In genomic region chr21:43859747-43860214, GRCh38 we compare ENCODE assay signal across 1 cellular context.
TF ChIP-seq lines count a peak whose summit lies in the region.

No MANE protein-coding gene starts in this region.

TF ChIP-seq in K562, 482 proteins besides CTCF, POLR2A, EP300 and RAD21 (continued from another document and continues in another):
- no peak for TF ChIP-seq CEBPZ (IDR thresholded peaks at IDR 0.05; ENCODE audit: borderline replicate concordance, low read depth, low read length)
- TF ChIP-seq MTF1 (CRISPR knock-in tag; IDR thresholded peaks at IDR 0.05; ENCODE audit: borderline replicate concordance): 0 out of 2 replicates have a peak, but pooled peaks have one; percentile 45
- TF ChIP-seq, protein P1, sequence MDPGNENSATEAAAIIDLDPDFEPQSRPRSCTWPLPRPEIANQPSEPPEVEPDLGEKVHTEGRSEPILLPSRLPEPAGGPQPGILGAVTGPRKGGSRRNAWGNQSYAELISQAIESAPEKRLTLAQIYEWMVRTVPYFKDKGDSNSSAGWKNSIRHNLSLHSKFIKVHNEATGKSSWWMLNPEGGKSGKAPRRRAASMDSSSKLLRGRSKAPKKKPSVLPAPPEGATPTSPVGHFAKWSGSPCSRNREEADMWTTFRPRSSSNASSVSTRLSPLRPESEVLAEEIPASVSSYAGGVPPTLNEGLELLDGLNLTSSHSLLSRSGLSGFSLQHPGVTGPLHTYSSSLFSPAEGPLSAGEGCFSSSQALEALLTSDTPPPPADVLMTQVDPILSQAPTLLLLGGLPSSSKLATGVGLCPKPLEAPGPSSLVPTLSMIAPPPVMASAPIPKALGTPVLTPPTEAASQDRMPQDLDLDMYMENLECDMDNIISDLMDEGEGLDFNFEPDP (CRISPR knock-in tag; IDR thresholded peaks at IDR 0.05): peak; percentile 20; the same call in 1 of the 2 replicates
- TF ChIP-seq, protein P2, sequence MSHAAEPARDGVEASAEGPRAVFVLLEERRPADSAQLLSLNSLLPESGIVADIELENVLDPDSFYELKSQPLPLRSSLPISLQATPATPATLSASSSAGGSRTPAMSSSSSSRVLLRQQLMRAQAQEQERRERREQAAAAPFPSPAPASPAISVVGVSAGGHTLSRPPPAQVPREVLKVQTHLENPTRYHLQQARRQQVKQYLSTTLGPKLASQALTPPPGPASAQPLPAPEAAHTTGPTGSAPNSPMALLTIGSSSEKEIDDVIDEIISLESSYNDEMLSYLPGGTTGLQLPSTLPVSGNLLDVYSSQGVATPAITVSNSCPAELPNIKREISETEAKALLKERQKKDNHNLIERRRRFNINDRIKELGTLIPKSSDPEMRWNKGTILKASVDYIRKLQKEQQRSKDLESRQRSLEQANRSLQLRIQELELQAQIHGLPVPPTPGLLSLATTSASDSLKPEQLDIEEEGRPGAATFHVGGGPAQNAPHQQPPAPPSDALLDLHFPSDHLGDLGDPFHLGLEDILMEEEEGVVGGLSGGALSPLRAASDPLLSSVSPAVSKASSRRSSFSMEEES (CRISPR knock-in tag; IDR thresholded peaks at IDR 0.05): no peak
- TF ChIP-seq ZNF77 (CRISPR knock-in tag; IDR thresholded peaks at IDR 0.05): no peak
- no peak for TF ChIP-seq L3MBTL2 (IDR thresholded peaks at IDR 0.05)
- TF ChIP-seq IRF9 (tag; IDR thresholded peaks at IDR 0.05): peak; percentile 42; the same call in 1 of the 2 replicates
- no peak for TF ChIP-seq HDAC1 (IDR thresholded peaks at IDR 0.05)
- TF ChIP-seq FUS (optimal IDR thresholded peaks at IDR 0.05; ENCODE audit: low read depth, low read length): no peak
- TF ChIP-seq SLC30A9 (CRISPR knock-in tag; IDR thresholded peaks at IDR 0.05): no peak
- peak; percentile 93 for TF ChIP-seq ZNF766 (CRISPR knock-in tag; conservative IDR thresholded peaks at IDR 0.05)
- TF ChIP-seq, protein P3, sequence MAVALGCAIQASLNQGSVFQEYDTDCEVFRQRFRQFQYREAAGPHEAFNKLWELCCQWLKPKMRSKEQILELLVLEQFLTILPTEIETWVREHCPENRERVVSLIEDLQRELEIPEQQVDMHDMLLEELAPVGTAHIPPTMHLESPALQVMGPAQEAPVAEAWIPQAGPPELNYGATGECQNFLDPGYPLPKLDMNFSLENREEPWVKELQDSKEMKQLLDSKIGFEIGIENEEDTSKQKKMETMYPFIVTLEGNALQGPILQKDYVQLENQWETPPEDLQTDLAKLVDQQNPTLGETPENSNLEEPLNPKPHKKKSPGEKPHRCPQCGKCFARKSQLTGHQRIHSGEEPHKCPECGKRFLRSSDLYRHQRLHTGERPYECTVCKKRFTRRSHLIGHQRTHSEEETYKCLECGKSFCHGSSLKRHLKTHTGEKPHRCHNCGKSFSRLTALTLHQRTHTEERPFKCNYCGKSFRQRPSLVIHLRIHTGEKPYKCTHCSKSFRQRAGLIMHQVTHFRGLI (CRISPR knock-in tag; IDR thresholded peaks at IDR 0.05): 0 out of 2 replicates have a peak, but pooled peaks have one; percentile 71
- 0 out of 2 replicates have a peak, but pooled peaks have one; percentile 29 for TF ChIP-seq ZNF175 (CRISPR knock-in tag; IDR thresholded peaks at IDR 0.05; ENCODE audit: low read depth)
- peak; percentile 89 for TF ChIP-seq HDAC8 (tag; IDR thresholded peaks at IDR 0.05)
- no peak for TF ChIP-seq GTF2F1 (IDR thresholded peaks at IDR 0.05; ENCODE audit: low read depth, low read length)
- TF ChIP-seq CLOCK (CRISPR knock-in tag; IDR thresholded peaks at IDR 0.05; ENCODE audit: borderline replicate concordance): no peak
- no peak for TF ChIP-seq ASH1L (IDR thresholded peaks at IDR 0.05; ENCODE audit: borderline replicate concordance, low read depth, partially characterized antibody)
- TF ChIP-seq ZNF134 (CRISPR knock-in tag; conservative IDR thresholded peaks at IDR 0.05): 0 out of 2 replicates have a peak, but pooled peaks have one; percentile 28
- TF ChIP-seq ZNF75A (CRISPR knock-in tag; IDR thresholded peaks at IDR 0.05): no peak
- no peak for TF ChIP-seq ID3 (CRISPR knock-in tag; IDR thresholded peaks at IDR 0.05)
- TF ChIP-seq ID3 (tag; IDR thresholded peaks at IDR 0.05): 0 out of 2 replicates have a peak, but pooled peaks have one; percentile 42
- TF ChIP-seq FOS (IDR thresholded peaks at IDR 0.05; ENCODE audit: extremely low read depth, insufficient read length): no peak
- no peak for TF ChIP-seq SIX5 (IDR thresholded peaks at IDR 0.05; ENCODE audit: borderline replicate concordance in 1 of 2, insufficient read depth in 1 of 2, low read depth in 1 of 2, low read length in 2 of 2)
- TF ChIP-seq, protein P4, sequence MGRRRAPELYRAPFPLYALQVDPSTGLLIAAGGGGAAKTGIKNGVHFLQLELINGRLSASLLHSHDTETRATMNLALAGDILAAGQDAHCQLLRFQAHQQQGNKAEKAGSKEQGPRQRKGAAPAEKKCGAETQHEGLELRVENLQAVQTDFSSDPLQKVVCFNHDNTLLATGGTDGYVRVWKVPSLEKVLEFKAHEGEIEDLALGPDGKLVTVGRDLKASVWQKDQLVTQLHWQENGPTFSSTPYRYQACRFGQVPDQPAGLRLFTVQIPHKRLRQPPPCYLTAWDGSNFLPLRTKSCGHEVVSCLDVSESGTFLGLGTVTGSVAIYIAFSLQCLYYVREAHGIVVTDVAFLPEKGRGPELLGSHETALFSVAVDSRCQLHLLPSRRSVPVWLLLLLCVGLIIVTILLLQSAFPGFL (CRISPR knock-in tag; IDR thresholded peaks at IDR 0.05): no peak
- TF ChIP-seq, protein P5, sequence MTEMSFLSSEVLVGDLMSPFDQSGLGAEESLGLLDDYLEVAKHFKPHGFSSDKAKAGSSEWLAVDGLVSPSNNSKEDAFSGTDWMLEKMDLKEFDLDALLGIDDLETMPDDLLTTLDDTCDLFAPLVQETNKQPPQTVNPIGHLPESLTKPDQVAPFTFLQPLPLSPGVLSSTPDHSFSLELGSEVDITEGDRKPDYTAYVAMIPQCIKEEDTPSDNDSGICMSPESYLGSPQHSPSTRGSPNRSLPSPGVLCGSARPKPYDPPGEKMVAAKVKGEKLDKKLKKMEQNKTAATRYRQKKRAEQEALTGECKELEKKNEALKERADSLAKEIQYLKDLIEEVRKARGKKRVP (CRISPR knock-in tag; IDR thresholded peaks at IDR 0.05): peak; percentile 68
- TF ChIP-seq NFIC (IDR thresholded peaks at IDR 0.05): no peak
- TF ChIP-seq ZNF174 (CRISPR knock-in tag; IDR thresholded peaks at IDR 0.05): no peak
- TF ChIP-seq, protein P6, sequence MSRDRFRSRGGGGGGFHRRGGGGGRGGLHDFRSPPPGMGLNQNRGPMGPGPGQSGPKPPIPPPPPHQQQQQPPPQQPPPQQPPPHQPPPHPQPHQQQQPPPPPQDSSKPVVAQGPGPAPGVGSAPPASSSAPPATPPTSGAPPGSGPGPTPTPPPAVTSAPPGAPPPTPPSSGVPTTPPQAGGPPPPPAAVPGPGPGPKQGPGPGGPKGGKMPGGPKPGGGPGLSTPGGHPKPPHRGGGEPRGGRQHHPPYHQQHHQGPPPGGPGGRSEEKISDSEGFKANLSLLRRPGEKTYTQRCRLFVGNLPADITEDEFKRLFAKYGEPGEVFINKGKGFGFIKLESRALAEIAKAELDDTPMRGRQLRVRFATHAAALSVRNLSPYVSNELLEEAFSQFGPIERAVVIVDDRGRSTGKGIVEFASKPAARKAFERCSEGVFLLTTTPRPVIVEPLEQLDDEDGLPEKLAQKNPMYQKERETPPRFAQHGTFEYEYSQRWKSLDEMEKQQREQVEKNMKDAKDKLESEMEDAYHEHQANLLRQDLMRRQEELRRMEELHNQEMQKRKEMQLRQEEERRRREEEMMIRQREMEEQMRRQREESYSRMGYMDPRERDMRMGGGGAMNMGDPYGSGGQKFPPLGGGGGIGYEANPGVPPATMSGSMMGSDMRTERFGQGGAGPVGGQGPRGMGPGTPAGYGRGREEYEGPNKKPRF (IDR thresholded peaks at IDR 0.05; ENCODE audit: low read depth, low read length): no peak
- TF ChIP-seq, protein P7, sequence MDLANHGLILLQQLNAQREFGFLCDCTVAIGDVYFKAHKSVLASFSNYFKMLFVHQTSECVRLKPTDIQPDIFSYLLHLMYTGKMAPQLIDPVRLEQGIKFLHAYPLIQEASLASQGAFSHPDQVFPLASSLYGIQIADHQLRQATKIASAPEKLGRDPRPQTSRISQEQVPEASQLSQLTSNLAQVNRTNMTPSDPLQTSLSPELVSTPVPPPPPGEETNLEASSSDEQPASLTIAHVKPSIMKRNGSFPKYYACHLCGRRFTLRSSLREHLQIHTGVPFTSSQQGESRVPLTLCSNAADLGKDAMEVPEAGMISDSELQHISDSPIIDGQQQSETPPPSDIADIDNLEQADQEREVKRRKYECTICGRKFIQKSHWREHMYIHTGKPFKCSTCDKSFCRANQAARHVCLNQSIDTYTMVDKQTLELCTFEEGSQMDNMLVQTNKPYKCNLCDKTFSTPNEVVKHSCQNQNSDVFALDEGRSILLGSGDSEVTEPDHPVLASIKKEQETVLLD (IDR thresholded peaks at IDR 0.05): no peak
- peak; percentile 87; the same call in 1 of the 2 replicates for TF ChIP-seq NR4A1 (CRISPR knock-in tag; IDR thresholded peaks at IDR 0.05)
- peak; percentile 80; the same call in 1 of the 2 replicates for TF ChIP-seq NR4A1 (tag; IDR thresholded peaks at IDR 0.05)
- TF ChIP-seq ZNF589 (CRISPR knock-in tag; IDR thresholded peaks at IDR 0.05; ENCODE audit: low read depth): peak; percentile 82; the same call in 1 of the 2 replicates
- TF ChIP-seq TEAD2 (tag; IDR thresholded peaks at IDR 0.05): peak; percentile 59; the same call in 1 of the 2 replicates
- TF ChIP-seq PHTF2 (CRISPR knock-in tag; IDR thresholded peaks at IDR 0.05): no peak
- 0 out of 2 replicates have a peak, but pooled peaks have one; percentile 20 for TF ChIP-seq CEBPB (tag; IDR thresholded peaks at IDR 0.05)
- no peak for TF ChIP-seq SMARCA4 (IDR thresholded peaks at IDR 0.05)
